ENCODE assay signal across 15 cellular contexts in genomic region chr4:116585240-116585639, GRCh38.
"Had no signal": no experiment of that assay in that cellular context is flagged by ENCODE, and none has a peak within 500 bp of the region (broad histone marks: within the 10 kb centered on the region; RNA-seq: fewer than 3 reads in every experiment).

No MANE protein-coding gene starts in this region.

- H2AFZ ChIP-seq: hepatocyte had no signal

- H3K36me3 ChIP-seq: colonic mucosa, gastroesophageal sphincter, upper lobe of right lung had no signal

- H3K4me3 ChIP-seq: colonic mucosa, gastroesophageal sphincter, hepatocyte, testis, upper lobe of right lung had no signal

- DNase-seq: activated CD4-positive, alpha-beta T cell treated with anti-CD3 and anti-CD28 coated beads for 48 hours; activated CD8-positive, alpha-beta memory T cell treated with anti-CD3 and anti-CD28 coated beads, Interleukin-2, amount 50 U/mL, for 48 hours; activated CD8-positive, alpha-beta T cell treated with anti-CD3 and anti-CD28 coated beads, Interleukin-2, amount 10 ng/mL, durations not matched to agents 7 days and 5 days; activated naive CD4-positive, alpha-beta T cell; activated naive CD8-positive, alpha-beta T cell treated with anti-CD3 and anti-CD28 coated beads, Interleukin-2, amount 50 U/mL, for 24 hours; caudate nucleus; colonic mucosa; effector CD8-positive, alpha-beta T cell; stimulated activated CD4-positive, alpha-beta T cell treated with anti-CD3 and anti-CD28 coated beads, Interleukin-2, amount 100 ng/mL, for 48 hours; stimulated activated naive CD4-positive, alpha-beta T cell treated with Interleukin-2 at 50 U/mL for 16 hours; testis; upper lobe of right lung had no signal

- H3K79me2 ChIP-seq: hepatocyte had no signal

- H3K4me1 ChIP-seq: colonic mucosa, gastroesophageal sphincter, testis, upper lobe of right lung had no signal

- H3K27ac ChIP-seq: colonic mucosa, gastroesophageal sphincter, hepatocyte, testis, upper lobe of right lung had no signal

- H3K9me3 ChIP-seq: colonic mucosa, gastroesophageal sphincter, testis, upper lobe of right lung had no signal

- H3K4me2 ChIP-seq: hepatocyte had no signal

- H3K27me3 ChIP-seq: colonic mucosa, gastroesophageal sphincter, hepatocyte, testis, upper lobe of right lung had no signal

- ATAC-seq: activated CD8-positive, alpha-beta T cell treated with anti-CD3 and anti-CD28 coated beads, Interleukin-2, amount 10 ng/mL, durations not matched to agents 7 days and 5 days; activated naive CD8-positive, alpha-beta T cell treated with anti-CD3 and anti-CD28 coated beads, Interleukin-2, amount 50 U/mL, for 24 hours; gastroesophageal sphincter; upper lobe of right lung; WTC11 had no signal
